In genomic region chr2:216151313-216152030, GRCh38 we compare ENCODE assay signal across 11 cellular contexts. TPM values are rescaled to one million over a fixed set of nuclear protein-coding genes. Genes with fewer than 3 reads are reported as not detected.
DNase-seq lines count a peak whose midpoint lies in the region; ATAC-seq and TF ChIP-seq lines count a peak whose summit lies in the region.
"Had no signal": no experiment of that assay in that cellular context is flagged by ENCODE, and none has a peak within 500 bp of the region (broad histone marks: within the 10 kb centered on the region; RNA-seq: fewer than 3 reads in every experiment).

No MANE protein-coding gene starts in this region.

- DNase-seq in activated naive CD8-positive, alpha-beta T cell treated with anti-CD3 and anti-CD28 coated beads for 36 hours = no peak
- DNase-seq in T-helper 17 cell = no peak
- DNase-seq in epithelial cell of proximal tubule (ENCODE audit: low read depth) = peak; percentile 52
- DNase-seq in stimulated activated effector memory CD8-positive, alpha-beta T cell treated with anti-CD3 and anti-CD28 coated beads, Interleukin-12 subunit alpha, Interleukin-12 subunit beta, amount 100 ng/mL, for 72 hours (ENCODE audit: low spot score in 2 of 2) = no peak
- DNase-seq in NCI-H345 treated with DMSO at 0.1 percent for 48 hours (lab: John Stamatoyannopoulos, UW; ENCODE audit: unreplicated experiment) = no peak
- DNase-seq: C1 segment of cervical spinal cord, stomach had no signal

- ATAC-seq in T-helper 17 cell (no peak), GM21737 (IDR thresholded peaks at IDR 0.05; ENCODE audit: unreplicated experiment) (no peak), GM21423 (IDR thresholded peaks at IDR 0.05; ENCODE audit: unreplicated experiment) (no peak)
- no peak for ATAC-seq in stimulated activated effector memory CD8-positive, alpha-beta T cell treated with anti-CD3 and anti-CD28 coated beads, Interleukin-12 subunit alpha, Interleukin-12 subunit beta, amount 100 ng/mL, for 72 hours

- TF ChIP-seq CTCF in epithelial cell of proximal tubule (conservative IDR thresholded peaks at IDR 0.05; ENCODE audit: low read depth, low read length) = peak; percentile 37

- no peak overlapping the region for H3K4me3 ChIP-seq in epithelial cell of proximal tubule (ENCODE audit: low read depth, low read length)
- H3K4me3 ChIP-seq: coronary artery, stomach had no signal

- no peaks in the 10 kb centered on the region for H3K27me3 Mint-ChIP-seq in activated naive CD8-positive, alpha-beta T cell
- H3K27me3 Mint-ChIP-seq in activated naive CD8-positive, alpha-beta T cell treated with anti-CD3 and anti-CD28 coated beads for 36 hours = no peaks in the 10 kb centered on the region
- H3K27me3 Mint-ChIP-seq in T-helper 17 cell = no peaks in the 10 kb centered on the region

- H3K4me1 Mint-ChIP-seq in activated naive CD8-positive, alpha-beta T cell (ENCODE audit: low read depth) = peaks cover 41% of the 10 kb centered on the region
- peaks cover 40% of the 10 kb centered on the region for H3K4me1 Mint-ChIP-seq in activated naive CD8-positive, alpha-beta T cell treated with anti-CD3 and anti-CD28 coated beads for 36 hours
- H3K4me1 Mint-ChIP-seq in T-helper 17 cell = peaks cover 36% of the 10 kb centered on the region
- H3K4me1 Mint-ChIP-seq in stimulated activated effector memory CD8-positive, alpha-beta T cell treated with anti-CD3 and anti-CD28 coated beads, Interleukin-12 subunit alpha, Interleukin-12 subunit beta, amount 100 ng/mL, for 72 hours = peaks cover 40% of the 10 kb centered on the region

- H3K9me3 ChIP-seq in T-helper 17 cell (ENCODE audit: control insufficient read depth, low read length, poor library complexity, severe bottlenecking) = no peaks in the 10 kb centered on the region
- H3K9me3 ChIP-seq: stomach had no signal

- no peaks in the 10 kb centered on the region for H3K9me3 Mint-ChIP-seq in activated naive CD8-positive, alpha-beta T cell (ENCODE audit: low read depth)
- H3K9me3 Mint-ChIP-seq in activated naive CD8-positive, alpha-beta T cell treated with anti-CD3 and anti-CD28 coated beads for 36 hours = no peaks in the 10 kb centered on the region
- H3K9me3 Mint-ChIP-seq in stimulated activated effector memory CD8-positive, alpha-beta T cell treated with anti-CD3 and anti-CD28 coated beads, Interleukin-12 subunit alpha, Interleukin-12 subunit beta, amount 100 ng/mL, for 72 hours = no peaks in the 10 kb centered on the region

- peak overlapping the region; percentile 73 for H3K27ac Mint-ChIP-seq in activated naive CD8-positive, alpha-beta T cell
- no peak overlapping the region for H3K27ac Mint-ChIP-seq in activated naive CD8-positive, alpha-beta T cell treated with anti-CD3 and anti-CD28 coated beads for 36 hours
- peak overlapping the region; percentile 53 for H3K27ac Mint-ChIP-seq in T-helper 17 cell
- H3K27ac Mint-ChIP-seq in stimulated activated effector memory CD8-positive, alpha-beta T cell treated with anti-CD3 and anti-CD28 coated beads, Interleukin-12 subunit alpha, Interleukin-12 subunit beta, amount 100 ng/mL, for 72 hours = peak overlapping the region; percentile 38

- H3K4me3 Mint-ChIP-seq in activated naive CD8-positive, alpha-beta T cell = no peak overlapping the region
- no peak overlapping the region for H3K4me3 Mint-ChIP-seq in activated naive CD8-positive, alpha-beta T cell treated with anti-CD3 and anti-CD28 coated beads for 36 hours
- no peak overlapping the region for H3K4me3 Mint-ChIP-seq in T-helper 17 cell
- H3K4me3 Mint-ChIP-seq in stimulated activated effector memory CD8-positive, alpha-beta T cell treated with anti-CD3 and anti-CD28 coated beads, Interleukin-12 subunit alpha, Interleukin-12 subunit beta, amount 100 ng/mL, for 72 hours = no peak overlapping the region

- H3K36me3 Mint-ChIP-seq in activated naive CD8-positive, alpha-beta T cell = peaks cover 19% of the 10 kb centered on the region
- peaks cover 53% of the 10 kb centered on the region for H3K36me3 Mint-ChIP-seq in activated naive CD8-positive, alpha-beta T cell treated with anti-CD3 and anti-CD28 coated beads for 36 hours
- H3K36me3 Mint-ChIP-seq in T-helper 17 cell (ENCODE audit: low read depth) = peaks cover 17% of the 10 kb centered on the region
- no peaks in the 10 kb centered on the region for H3K36me3 Mint-ChIP-seq in stimulated activated effector memory CD8-positive, alpha-beta T cell treated with anti-CD3 and anti-CD28 coated beads, Interleukin-12 subunit alpha, Interleukin-12 subunit beta, amount 100 ng/mL, for 72 hours

RNA-seq across cellular contexts. Expression of gene XRCC5, which starts 42.3 kb away (rescaled TPM):
- total RNA-seq in activated naive CD8-positive, alpha-beta T cell treated with anti-CD3 and anti-CD28 coated beads for 36 hours = 100 to 1,000 TPM; 585 to 614 TPM
- total RNA-seq in T-helper 17 cell (100 to 1,000 TPM; 151 to 161 TPM), epithelial cell of proximal tubule (358 and 360 TPM in 2 replicates)
